8 cellular contexts compared by ENCODE assay signal in genomic region chr4:113316879-113317278, GRCh38.
DNase-seq lines count a peak whose midpoint lies in the region; ATAC-seq and FAIRE-seq lines count a peak whose summit lies in the region.

No MANE protein-coding gene starts in this region.

- H3K27ac Mint-ChIP-seq in activated CD4-positive, alpha-beta T cell treated with anti-CD3 and anti-CD28 coated beads, Interleukin-2, amount 10 ng/mL, durations not matched to agents 24 days and 14 days, result no peak overlapping the region

- no peaks in the 10 kb centered on the region for H3K9me3 Mint-ChIP-seq in activated CD4-positive, alpha-beta T cell treated with anti-CD3 and anti-CD28 coated beads, Interleukin-2, amount 10 ng/mL, durations not matched to agents 24 days and 14 days

- FAIRE-seq in RCC 7860 (lab: Jason Lieb, UNC), result no peak

- intact Hi-C loops in activated CD4-positive, alpha-beta T cell treated with anti-CD3 and anti-CD28 coated beads, Interleukin-2, amount 10 ng/mL, durations not matched to agents 24 days and 14 days (cut with micrococcal nuclease), result loop anchor here (5.0 kb wide), 1 partner anchor 40 kb away; no protein-coding TSS in a partner anchor
- intact Hi-C loops in sciatic nerve (cut with DNase I), result no loop called here

- ATAC-seq in HG02798 (IDR thresholded peaks at IDR 0.05; ENCODE audit: poor library complexity, unreplicated experiment) (peak; percentile 89), sciatic nerve (peak; percentile 67)

- H3K4me3 Mint-ChIP-seq in activated CD4-positive, alpha-beta T cell treated with anti-CD3 and anti-CD28 coated beads, Interleukin-2, amount 10 ng/mL, durations not matched to agents 24 days and 14 days, result no peak overlapping the region

- H3K4me1 Mint-ChIP-seq in activated CD4-positive, alpha-beta T cell treated with anti-CD3 and anti-CD28 coated beads, Interleukin-2, amount 10 ng/mL, durations not matched to agents 24 days and 14 days, result peaks cover 10% of the 10 kb centered on the region

- peak; percentile 77 for DNase-seq in activated CD4-positive, alpha-beta T cell treated with anti-CD3 and anti-CD28 coated beads, Interleukin-2, amount 10 ng/mL, durations not matched to agents 24 days and 14 days
- no peak for DNase-seq in activated CD4-positive, alpha-beta T cell treated with anti-CD3 and anti-CD28 coated beads, Interleukin-2, amount 50 U/mL, for 48 hours
- peak; percentile 16 for DNase-seq in SK-N-DZ (ENCODE audit: low spot score)
- no peak for DNase-seq in sciatic nerve (ENCODE audit: low spot score)
- DNase-seq in retina, result no peak
- no peak for DNase-seq in SIG-M5 (lab: John Stamatoyannopoulos, UW)
- DNase-seq in RCC 7860 (ENCODE audit: low spot score), result no peak

- H3K27me3 Mint-ChIP-seq in activated CD4-positive, alpha-beta T cell treated with anti-CD3 and anti-CD28 coated beads, Interleukin-2, amount 10 ng/mL, durations not matched to agents 24 days and 14 days, result peaks cover 11% of the 10 kb centered on the region

- H3K36me3 Mint-ChIP-seq in activated CD4-positive, alpha-beta T cell treated with anti-CD3 and anti-CD28 coated beads, Interleukin-2, amount 10 ng/mL, durations not matched to agents 24 days and 14 days (ENCODE audit: low read depth), result no peaks in the 10 kb centered on the region

Comparison
In these comparisons a context has a peak if more than half of its experiments do, and no peak if none do; other contexts are left out.
1. DNase-seq: peak in activated CD4-positive, alpha-beta T cell treated with anti-CD3 and anti-CD28 coated beads, Interleukin-2, amount 10 ng/mL, durations not matched to agents 24 days and 14 days (single experiment) and SK-N-DZ (single experiment); none in activated CD4-positive, alpha-beta T cell treated with anti-CD3 and anti-CD28 coated beads, Interleukin-2, amount 50 U/mL, for 48 hours (0 of 2), sciatic nerve (single experiment), retina (single experiment), SIG-M5 (single experiment) and RCC 7860 (single experiment).